ENCODE assay signal across 1 cellular context in the genomic region with DNA sequence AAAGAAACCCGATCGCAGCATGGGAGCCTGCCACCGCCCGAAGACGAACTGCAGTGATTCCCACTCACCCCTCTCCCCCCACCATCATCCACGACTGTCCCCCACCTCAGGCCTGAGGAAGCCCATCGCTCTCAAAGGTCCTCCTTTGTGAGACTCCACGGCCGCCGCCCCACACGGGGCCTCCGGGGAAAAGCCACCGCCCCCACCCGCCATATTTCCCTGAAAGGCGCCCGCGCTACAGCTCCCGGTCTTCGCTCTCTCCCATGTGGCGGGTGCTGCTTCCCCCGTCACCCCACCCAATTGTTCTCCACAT.
TF ChIP-seq lines count a peak whose summit lies in the region.

No MANE protein-coding gene starts in this region.

TF ChIP-seq in HepG2, 621 proteins besides CTCF, POLR2A, EP300 and RAD21:
- peak; percentile 81 for TF ChIP-seq AGO2 (optimal IDR thresholded peaks at IDR 0.05; ENCODE audit: low read depth, low read length)
- TF ChIP-seq AGO1 (IDR thresholded peaks at IDR 0.05; ENCODE audit: low read depth, low read length, poor library complexity, severe bottlenecking): peak; percentile 59
- no peak for TF ChIP-seq AKAP8 (CRISPR knock-in tag; IDR thresholded peaks at IDR 0.05)
- TF ChIP-seq KLF9 (CRISPR knock-in tag; IDR thresholded peaks at IDR 0.05; ENCODE audit: low read depth): 0 out of 2 replicates have a peak, but pooled peaks have one; percentile 8
- no peak for TF ChIP-seq ZNF468 (CRISPR knock-in tag; IDR thresholded peaks at IDR 0.05)
- TF ChIP-seq CCDC6 (CRISPR knock-in tag; IDR thresholded peaks at IDR 0.05): 0 out of 2 replicates have a peak, but pooled peaks have one; percentile 5
- TF ChIP-seq HNRNPK (IDR thresholded peaks at IDR 0.05; ENCODE audit: low read depth, low read length, poor library complexity, severe bottlenecking): peak; percentile 10
